ENCODE assay signal across 28 cellular contexts in genomic region chr9:70293214-70293613, GRCh38.
"Had no signal": no experiment of that assay in that cellular context is flagged by ENCODE, and none has a peak within 500 bp of the region (broad histone marks: within the 10 kb centered on the region; RNA-seq: fewer than 3 reads in every experiment).

No MANE protein-coding gene starts in this region.

- DNase-seq: natural killer cell; occipital lobe; ovary; posterior cingulate gyrus; psoas muscle; right cardiac atrium; spleen; stimulated activated CD4-positive, alpha-beta T cell treated with anti-CD3 and anti-CD28 coated beads, Interleukin-12 subunit alpha, Interleukin-12 subunit beta, amount 100 ng/mL, for 4 hours; stimulated activated CD4-positive, alpha-beta T cell treated with anti-CD3 and anti-CD28 coated beads, Interleukin-1b, Interleukin-23, amount 100 ng/mL, for 48 hours; stimulated activated CD4-positive, alpha-beta T cell treated with anti-CD3 and anti-CD28 coated beads, Interleukin-4, amount 100 ng/mL, for 1 hour; stimulated activated CD4-positive, alpha-beta T cell treated with anti-CD3 and anti-CD28 coated beads, Interleukin-4, amount 100 ng/mL, for 4 hours; stimulated activated CD8-positive, alpha-beta memory T cell treated with anti-CD3 and anti-CD28 coated beads, Interleukin-4, amount 100 ng/mL, for 48 hours; stimulated activated naive CD4-positive, alpha-beta T cell; stimulated activated naive CD8-positive, alpha-beta T cell treated with anti-CD3 and anti-CD28 coated beads, Interleukin-15, amount 100 ng/mL, for 72 hours; stimulated activated naive CD8-positive, alpha-beta T cell treated with anti-CD3 and anti-CD28 coated beads, Interleukin-15, Interleukin-2, amounts not matched to agents 100 U/mL and 50 U/mL, for 24 hours; substantia nigra; testis; tibial artery; transverse colon; upper lobe of right lung; uterus had no signal

- H3K27ac Mint-ChIP-seq: natural killer cell; nephron; neural progenitor cell; progenitor cell of endocrine pancreas; stimulated activated memory B cell treated with anti-CD40 and anti-IgM and Interleukin-4, amounts not matched to agents 10 μg/mL and 1 μg/mL and 100 μg/mL, for 72 hours; type B pancreatic cell had no signal

- H3K4me3 Mint-ChIP-seq: natural killer cell; nephron; neural progenitor cell; stimulated activated memory B cell treated with anti-CD40 and anti-IgM and Interleukin-4, amounts not matched to agents 10 μg/mL and 1 μg/mL and 100 μg/mL, for 72 hours; stimulated activated naive CD8-positive, alpha-beta T cell treated with anti-CD3 and anti-CD28 coated beads, Interleukin-15, amount 100 ng/mL, for 72 hours; type B pancreatic cell had no signal

- H3K9me3 ChIP-seq: suprapubic skin, testis, transverse colon, upper lobe of right lung, uterus had no signal

- H3K9me3 Mint-ChIP-seq: stimulated activated memory B cell treated with anti-CD40 and anti-IgM and Interleukin-4, amounts not matched to agents 10 μg/mL and 1 μg/mL and 100 μg/mL, for 72 hours had no signal

- H3K4me1 Mint-ChIP-seq: nephron, neural progenitor cell had no signal

- ATAC-seq: natural killer cell; psoas muscle; right cardiac atrium; sciatic nerve; stimulated activated memory B cell treated with anti-CD40 and anti-IgM and Interleukin-4, amounts not matched to agents 10 μg/mL and 1 μg/mL and 100 μg/mL, for 72 hours; stimulated activated naive CD8-positive, alpha-beta T cell treated with anti-CD3 and anti-CD28 coated beads, Interleukin-15, amount 100 ng/mL, for 72 hours; stimulated activated naive CD8-positive, alpha-beta T cell treated with anti-CD3 and anti-CD28 coated beads, Interleukin-15, Interleukin-2, amounts not matched to agents 100 U/mL and 50 U/mL, for 24 hours; upper lobe of right lung had no signal

- H3K27me3 Mint-ChIP-seq: progenitor cell of endocrine pancreas; stimulated activated memory B cell treated with anti-CD40 and anti-IgM and Interleukin-4, amounts not matched to agents 10 μg/mL and 1 μg/mL and 100 μg/mL, for 72 hours; stimulated activated naive CD8-positive, alpha-beta T cell treated with anti-CD3 and anti-CD28 coated beads, Interleukin-15, amount 100 ng/mL, for 72 hours; type B pancreatic cell had no signal
